In genomic region chr6:169424821-169425240, GRCh38 we compare ENCODE assay signal across 1 cellular context.
TF ChIP-seq lines count a peak whose summit lies in the region.

No MANE protein-coding gene starts in this region.

TF ChIP-seq in HEK293, 187 proteins besides CTCF, POLR2A, EP300 and RAD21 (continued from another document and continues in another):
- TF ChIP-seq BCL6B (tag by site-specific recombination; IDR thresholded peaks at IDR 0.05) (no peak), GLI2 (tag by site-specific recombination; IDR thresholded peaks at IDR 0.05; ENCODE audit: borderline replicate concordance, low read depth) (no peak), ZNF274 (IDR thresholded peaks at IDR 0.05; ENCODE audit: low read length) (no peak), ZNF274 (tag by site-specific recombination; IDR thresholded peaks at IDR 0.05; ENCODE audit: borderline replicate concordance) (no peak), ZNF223 (tag by site-specific recombination; IDR thresholded peaks at IDR 0.05) (no peak), AEBP2 (tag by site-specific recombination; IDR thresholded peaks at IDR 0.05; ENCODE audit: borderline replicate concordance) (no peak), ZNF792 (tag by site-specific recombination; IDR thresholded peaks at IDR 0.05) (no peak), ZNF138 (tag by site-specific recombination; IDR thresholded peaks at IDR 0.05; ENCODE audit: borderline replicate concordance) (no peak), ZNF670 (tag by site-specific recombination; IDR thresholded peaks at IDR 0.05; ENCODE audit: low read depth) (no peak), ZNF701 (tag by site-specific recombination; IDR thresholded peaks at IDR 0.05) (no peak), WT1 (tag by site-specific recombination; IDR thresholded peaks at IDR 0.05) (peak; percentile 95), KLF1 (tag by site-specific recombination; IDR thresholded peaks at IDR 0.05) (no peak), YY2 (tag by site-specific recombination; IDR thresholded peaks at IDR 0.05) (no peak), ZBTB8A (tag by site-specific recombination; IDR thresholded peaks at IDR 0.05) (no peak), SP3 (tag by site-specific recombination; IDR thresholded peaks at IDR 0.05) (peak; percentile 62), ZNF366 (tag by site-specific recombination; conservative IDR thresholded peaks at IDR 0.05) (no peak), ZNF114 (tag by site-specific recombination; IDR thresholded peaks at IDR 0.05) (no peak), OVOL3 (tag by site-specific recombination; IDR thresholded peaks at IDR 0.05) (no peak), TRIM28 (IDR thresholded peaks at IDR 0.05; ENCODE audit: borderline replicate concordance, low read length) (no peak), PRDM1 (tag by site-specific recombination; IDR thresholded peaks at IDR 0.05) (no peak), ZNF146 (tag by site-specific recombination; IDR thresholded peaks at IDR 0.05) (no peak), ZNF558 (tag by site-specific recombination; IDR thresholded peaks at IDR 0.05) (no peak), ZNF157 (tag by site-specific recombination; IDR thresholded peaks at IDR 0.05) (no peak), TSHZ1 (tag by site-specific recombination; IDR thresholded peaks at IDR 0.05; ENCODE audit: borderline replicate concordance) (no peak), ZNF341 (tag by site-specific recombination; IDR thresholded peaks at IDR 0.05; ENCODE audit: low read depth) (peak; percentile 78), ZNF529 (tag by site-specific recombination; IDR thresholded peaks at IDR 0.05; ENCODE audit: insufficient replicate concordance) (no peak), ZNF768 (tag by site-specific recombination; IDR thresholded peaks at IDR 0.05) (no peak), ZNF266 (tag by site-specific recombination; IDR thresholded peaks at IDR 0.05; ENCODE audit: low read depth) (no peak), INSM2 (tag by site-specific recombination; IDR thresholded peaks at IDR 0.05) (no peak), ZNF658 (tag by site-specific recombination; IDR thresholded peaks at IDR 0.05) (no peak), REST (tag by site-specific recombination; IDR thresholded peaks at IDR 0.05) (no peak), ZNF112 (tag by site-specific recombination; IDR thresholded peaks at IDR 0.05) (no peak), ZNF211 (tag by site-specific recombination; IDR thresholded peaks at IDR 0.05; ENCODE audit: low read depth) (no peak), MZF1 (tag by site-specific recombination; IDR thresholded peaks at IDR 0.05; ENCODE audit: borderline replicate concordance) (no peak)
- TF ChIP-seq, protein P1, sequence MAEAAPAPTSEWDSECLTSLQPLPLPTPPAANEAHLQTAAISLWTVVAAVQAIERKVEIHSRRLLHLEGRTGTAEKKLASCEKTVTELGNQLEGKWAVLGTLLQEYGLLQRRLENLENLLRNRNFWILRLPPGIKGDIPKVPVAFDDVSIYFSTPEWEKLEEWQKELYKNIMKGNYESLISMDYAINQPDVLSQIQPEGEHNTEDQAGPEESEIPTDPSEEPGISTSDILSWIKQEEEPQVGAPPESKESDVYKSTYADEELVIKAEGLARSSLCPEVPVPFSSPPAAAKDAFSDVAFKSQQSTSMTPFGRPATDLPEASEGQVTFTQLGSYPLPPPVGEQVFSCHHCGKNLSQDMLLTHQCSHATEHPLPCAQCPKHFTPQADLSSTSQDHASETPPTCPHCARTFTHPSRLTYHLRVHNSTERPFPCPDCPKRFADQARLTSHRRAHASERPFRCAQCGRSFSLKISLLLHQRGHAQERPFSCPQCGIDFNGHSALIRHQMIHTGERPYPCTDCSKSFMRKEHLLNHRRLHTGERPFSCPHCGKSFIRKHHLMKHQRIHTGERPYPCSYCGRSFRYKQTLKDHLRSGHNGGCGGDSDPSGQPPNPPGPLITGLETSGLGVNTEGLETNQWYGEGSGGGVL (tag by site-specific recombination; IDR thresholded peaks at IDR 0.05), result peak; percentile 25; the same call in 1 of the 2 replicates
- TF ChIP-seq, protein P2, sequence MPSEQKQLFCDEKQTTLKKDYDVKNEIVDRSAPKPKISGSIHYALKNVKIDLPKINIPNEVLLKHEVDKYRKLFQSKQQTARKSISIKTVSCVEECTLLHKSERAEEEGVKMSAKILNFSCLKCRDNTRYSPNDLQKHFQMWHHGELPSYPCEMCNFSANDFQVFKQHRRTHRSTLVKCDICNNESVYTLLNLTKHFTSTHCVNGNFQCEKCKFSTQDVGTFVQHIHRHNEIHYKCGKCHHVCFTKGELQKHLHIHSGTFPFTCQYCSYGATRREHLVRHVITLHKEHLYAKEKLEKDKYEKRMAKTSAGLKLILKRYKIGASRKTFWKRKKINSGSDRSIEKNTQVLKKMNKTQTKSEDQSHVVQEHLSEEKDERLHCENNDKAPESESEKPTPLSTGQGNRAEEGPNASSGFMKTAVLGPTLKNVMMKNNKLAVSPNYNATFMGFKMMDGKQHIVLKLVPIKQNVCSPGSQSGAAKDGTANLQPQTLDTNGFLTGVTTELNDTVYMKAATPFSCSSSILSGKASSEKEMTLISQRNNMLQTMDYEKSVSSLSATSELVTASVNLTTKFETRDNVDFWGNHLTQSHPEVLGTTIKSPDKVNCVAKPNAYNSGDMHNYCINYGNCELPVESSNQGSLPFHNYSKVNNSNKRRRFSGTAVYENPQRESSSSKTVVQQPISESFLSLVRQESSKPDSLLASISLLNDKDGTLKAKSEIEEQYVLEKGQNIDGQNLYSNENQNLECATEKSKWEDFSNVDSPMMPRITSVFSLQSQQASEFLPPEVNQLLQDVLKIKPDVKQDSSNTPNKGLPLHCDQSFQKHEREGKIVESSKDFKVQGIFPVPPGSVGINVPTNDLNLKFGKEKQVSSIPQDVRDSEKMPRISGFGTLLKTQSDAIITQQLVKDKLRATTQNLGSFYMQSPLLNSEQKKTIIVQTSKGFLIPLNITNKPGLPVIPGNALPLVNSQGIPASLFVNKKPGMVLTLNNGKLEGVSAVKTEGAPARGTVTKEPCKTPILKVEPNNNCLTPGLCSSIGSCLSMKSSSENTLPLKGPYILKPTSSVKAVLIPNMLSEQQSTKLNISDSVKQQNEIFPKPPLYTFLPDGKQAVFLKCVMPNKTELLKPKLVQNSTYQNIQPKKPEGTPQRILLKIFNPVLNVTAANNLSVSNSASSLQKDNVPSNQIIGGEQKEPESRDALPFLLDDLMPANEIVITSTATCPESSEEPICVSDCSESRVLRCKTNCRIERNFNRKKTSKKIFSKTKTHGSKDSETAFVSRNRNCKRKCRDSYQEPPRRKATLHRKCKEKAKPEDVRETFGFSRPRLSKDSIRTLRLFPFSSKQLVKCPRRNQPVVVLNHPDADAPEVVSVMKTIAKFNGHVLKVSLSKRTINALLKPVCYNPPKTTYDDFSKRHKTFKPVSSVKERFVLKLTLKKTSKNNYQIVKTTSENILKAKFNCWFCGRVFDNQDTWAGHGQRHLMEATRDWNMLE (tag by site-specific recombination; conservative IDR thresholded peaks at IDR 0.05; ENCODE audit: low read depth), result no peak
- TF ChIP-seq, protein P3, sequence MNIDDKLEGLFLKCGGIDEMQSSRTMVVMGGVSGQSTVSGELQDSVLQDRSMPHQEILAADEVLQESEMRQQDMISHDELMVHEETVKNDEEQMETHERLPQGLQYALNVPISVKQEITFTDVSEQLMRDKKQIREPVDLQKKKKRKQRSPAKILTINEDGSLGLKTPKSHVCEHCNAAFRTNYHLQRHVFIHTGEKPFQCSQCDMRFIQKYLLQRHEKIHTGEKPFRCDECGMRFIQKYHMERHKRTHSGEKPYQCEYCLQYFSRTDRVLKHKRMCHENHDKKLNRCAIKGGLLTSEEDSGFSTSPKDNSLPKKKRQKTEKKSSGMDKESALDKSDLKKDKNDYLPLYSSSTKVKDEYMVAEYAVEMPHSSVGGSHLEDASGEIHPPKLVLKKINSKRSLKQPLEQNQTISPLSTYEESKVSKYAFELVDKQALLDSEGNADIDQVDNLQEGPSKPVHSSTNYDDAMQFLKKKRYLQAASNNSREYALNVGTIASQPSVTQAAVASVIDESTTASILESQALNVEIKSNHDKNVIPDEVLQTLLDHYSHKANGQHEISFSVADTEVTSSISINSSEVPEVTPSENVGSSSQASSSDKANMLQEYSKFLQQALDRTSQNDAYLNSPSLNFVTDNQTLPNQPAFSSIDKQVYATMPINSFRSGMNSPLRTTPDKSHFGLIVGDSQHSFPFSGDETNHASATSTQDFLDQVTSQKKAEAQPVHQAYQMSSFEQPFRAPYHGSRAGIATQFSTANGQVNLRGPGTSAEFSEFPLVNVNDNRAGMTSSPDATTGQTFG (tag by site-specific recombination; IDR thresholded peaks at IDR 0.05; ENCODE audit: borderline replicate concordance), result no peak
